22 cellular contexts compared by ENCODE assay signal in genomic region chr6:156387472-156387871, GRCh38.
DNase-seq lines count a peak whose midpoint lies in the region; ATAC-seq and TF ChIP-seq lines count a peak whose summit lies in the region.
"Had no signal": no experiment of that assay in that cellular context is flagged by ENCODE, and none has a peak within 500 bp of the region (broad histone marks: within the 10 kb centered on the region; RNA-seq: fewer than 3 reads in every experiment).

No MANE protein-coding gene starts in this region.

- intact Hi-C loops in Panc1 (cut with micrococcal nuclease; ENCODE audit: unreplicated experiment) (no loop called here), esophagus muscularis mucosa (cut with DNase I) (no loop called here)

- TF ChIP-seq POLR2A in esophagus muscularis mucosa (IDR thresholded peaks at IDR 0.05; ENCODE audit: low read depth), result no peak

- H3K36me3 ChIP-seq in HEK293 (ENCODE audit: control insufficient read depth in 2 of 2, insufficient read depth in 1 of 2, low read length in 2 of 2), result no peaks in the 10 kb centered on the region
- no peaks in the 10 kb centered on the region for H3K36me3 ChIP-seq in Panc1 (ENCODE audit: control insufficient read depth, insufficient read depth, low read length)
- H3K36me3 ChIP-seq in esophagus muscularis mucosa, result no peaks in the 10 kb centered on the region
- H3K36me3 ChIP-seq: BE2C, BLaER1 had no signal

- TF ChIP-seq CTCF in HEK293 (tag by site-specific recombination; IDR thresholded peaks at IDR 0.05), result no peak
- TF ChIP-seq CTCF in Panc1 (IDR thresholded peaks at IDR 0.05), result no peak
- TF ChIP-seq CTCF in esophagus muscularis mucosa (IDR thresholded peaks at IDR 0.05), result no peak

- 94% methylated on average over 4 of the region's 4 CpGs for WGBS in esophagus muscularis mucosa

- H3K27ac ChIP-seq in HEK293 (ENCODE audit: extremely low read depth, low read depth, low read length), result no peak overlapping the region
- peak overlapping the region; percentile 5; the same call in 1 of the 2 replicates for H3K27ac ChIP-seq in Panc1 (ENCODE audit: low read length)
- no peak overlapping the region for H3K27ac ChIP-seq in esophagus muscularis mucosa (replicated peaks in 1 of 4)
- H3K27ac ChIP-seq: BLaER1 had no signal

- H3K27me3 ChIP-seq in Panc1 (ENCODE audit: control insufficient read depth, insufficient read depth, low read length) (no peaks in the 10 kb centered on the region), esophagus muscularis mucosa (no peaks in the 10 kb centered on the region)
- H3K27me3 ChIP-seq: BE2C, BLaER1 had no signal

- H3K9me3 ChIP-seq in HEK293 (ENCODE audit: control insufficient read depth, insufficient read depth, low read depth, low read length) (no peaks in the 10 kb centered on the region), Panc1 (ENCODE audit: control insufficient read depth, insufficient read depth, low read depth, low read length) (no peaks in the 10 kb centered on the region), esophagus muscularis mucosa (no peaks in the 10 kb centered on the region)
- H3K9me3 ChIP-seq: BE2C, BLaER1 had no signal

- no peak for ATAC-seq in Panc1
- ATAC-seq: GM12878 had no signal

- in situ Hi-C loops in Panc1 (cut with HindIII; ENCODE audit: low pct_unique_long_range_greater_than_20kb, low sequenced_read_pairs) (no loop called here), KBM-7 (cut with MboI; ENCODE audit: low pct_unique_long_range_greater_than_20kb, low sequenced_read_pairs) (no loop called here)

- CTCF ChIA-PET in HEK293 (lab: Yijun Ruan, JAX), result interaction anchor here (0.6 kb wide), 1 partner anchor 1472 kb away, joined by 4 read pairs; no protein-coding TSS in a partner anchor
- CTCF ChIA-PET in Panc1 (lab: Charles Lee), result no interaction called here

- TF ChIP-seq EP300 in esophagus muscularis mucosa (IDR thresholded peaks at IDR 0.05), result no peak

- H3K4me1 ChIP-seq in HEK293 (ENCODE audit: control insufficient read depth, insufficient read depth, low read length), result no peaks in the 10 kb centered on the region
- no peaks in the 10 kb centered on the region; the same call in 1 of the 2 replicates for H3K4me1 ChIP-seq in Panc1 (ENCODE audit: control insufficient read depth, insufficient read depth, low read length)
- H3K4me1 ChIP-seq in esophagus muscularis mucosa, result no peaks in the 10 kb centered on the region

- BruUV-seq in Panc1 (replicated peaks; lab: Mats Ljungman, UMichigan), result no TSS peak

- no peak overlapping the region for H3K4me3 ChIP-seq in HEK293 (ENCODE audit: low read depth, low read length)
- no peak overlapping the region for H3K4me3 ChIP-seq in Panc1 (ENCODE audit: low read depth in 2 of 2, low read length in 2 of 2)
- H3K4me3 ChIP-seq in esophagus muscularis mucosa, result no peak overlapping the region
- H3K4me3 ChIP-seq: BLaER1, GM12878 had no signal

- DNase-seq in Panc1 (ENCODE audit: low read depth, low spot score), result no peak
- DNase-seq in esophagus muscularis mucosa (ENCODE audit: extremely low spot score), result peak; percentile 10
- no peak for DNase-seq in iPS-NIHi11 (ENCODE audit: low spot score)
- DNase-seq in KBM-7, result no peak
- DNase-seq: 8988T; ACHN; BE2C; C1 segment of cervical spinal cord; CD4-positive, alpha-beta memory T cell; CD4-positive, CD25-positive, alpha-beta regulatory T cell; CD8-positive, alpha-beta memory T cell; COR-L47; DMS 273 treated with DMSO at 0.1 percent for 48 hours; DMS153; DMS53; DMS79; DND-41; EL; GDM1 had no signal

- POLR2A ChIA-PET in HEK293 (lab: Yijun Ruan, JAX), result no interaction called here
- POLR2A ChIA-PET in Panc1 (lab: Charles Lee), result no interaction called here

TF ChIP-seq in HEK293, 187 proteins besides CTCF, POLR2A, EP300 and RAD21:
- TF ChIP-seq ZNF324 (tag by site-specific recombination; IDR thresholded peaks at IDR 0.05), result no peak
- TF ChIP-seq BCL11A (tag by site-specific recombination; IDR thresholded peaks at IDR 0.05; ENCODE audit: low read depth), result no peak
- no peak for TF ChIP-seq ZNF223 (tag by site-specific recombination; IDR thresholded peaks at IDR 0.05)
- TF ChIP-seq ATF2 (tag by site-specific recombination; IDR thresholded peaks at IDR 0.05; ENCODE audit: low read depth), result peak; percentile 55; the same call in 1 of the 2 replicates
- TF ChIP-seq ZNF692 (tag by site-specific recombination; IDR thresholded peaks at IDR 0.05), result no peak
TF ChIP-seq in HEK293: peak in this region for 1.
